8 cellular contexts compared by ENCODE assay signal in genomic region chr14:22386924-22387775, GRCh38.
A peak's percentile ranks its signal among the peaks of the same experiment; 100 is the strongest.
DNase-seq lines count a peak whose midpoint lies in the region; ATAC-seq and TF ChIP-seq lines count a peak whose summit lies in the region.

No MANE protein-coding gene starts in this region.

- H3K4me3 ChIP-seq in fibroblast of villous mesenchyme (ENCODE audit: low read depth, low read length): no peak overlapping the region

- H3K27me3 Mint-ChIP-seq in neural crest cell (ENCODE audit: low read depth): peaks cover 31% of the 10 kb centered on the region

- no peak overlapping the region for H3K27ac Mint-ChIP-seq in neural crest cell (ENCODE audit: unreplicated experiment)

- H3K36me3 Mint-ChIP-seq in neural crest cell (ENCODE audit: low read depth): no peaks in the 10 kb centered on the region

- ATAC-seq in HG02588 (IDR thresholded peaks at IDR 0.05; ENCODE audit: unreplicated experiment) (no peak), HG03039 (IDR thresholded peaks at IDR 0.05; ENCODE audit: unreplicated experiment) (no peak)

- peak; percentile 77 for TF ChIP-seq CTCF in fibroblast of villous mesenchyme (IDR thresholded peaks at IDR 0.05; ENCODE audit: insufficient read depth, low read depth, low read length)
- peak; percentile 89 for TF ChIP-seq CTCF in neural crest cell (conservative IDR thresholded peaks at IDR 0.05)

- DNase-seq in activated gamma-delta T cell treated with Interleukin-2 at 50 U/mL for 16 hours (peak; percentile 79), activated gamma-delta T cell (lab: John Stamatoyannopoulos, UW) (no peak), NCI-H1105 (lab: John Stamatoyannopoulos, UW) (peak; percentile 71), SW480 (ENCODE audit: low spot score) (peak; percentile 84), fibroblast of villous mesenchyme (ENCODE audit: low read depth) (peak; percentile 80), neural crest cell (ENCODE audit: low read depth, low spot score) (peak; percentile 88)

- H3K9me3 Mint-ChIP-seq in neural crest cell: no peaks in the 10 kb centered on the region

- H3K4me1 Mint-ChIP-seq in neural crest cell: peaks cover 10% of the 10 kb centered on the region

- no peak overlapping the region for H3K4me3 Mint-ChIP-seq in neural crest cell
